In genomic region chr16:81650281-81650680, GRCh38 we compare ENCODE assay signal across 16 cellular contexts.
DNase-seq lines count a peak whose midpoint lies in the region; ATAC-seq and TF ChIP-seq lines count a peak whose summit lies in the region.
"Had no signal": no experiment of that assay in that cellular context is flagged by ENCODE, and none has a peak within 500 bp of the region (broad histone marks: within the 10 kb centered on the region; RNA-seq: fewer than 3 reads in every experiment).

No MANE protein-coding gene starts in this region.

- no peak overlapping the region for H3K4me3 ChIP-seq in CD8-positive, alpha-beta memory T cell (ENCODE audit: low read length)
- H3K4me3 ChIP-seq in mesodermal cell (ENCODE audit: extremely low read depth, insufficient read depth, low read length, poor library complexity, severe bottlenecking), result no peak overlapping the region
- no peak overlapping the region for H3K4me3 ChIP-seq in spleen

- peaks cover 21 to 30% (median 21%) of the 10 kb centered on the region in 3 donors for H3K4me1 Mint-ChIP-seq in CD8-positive, alpha-beta memory T cell
- H3K4me1 Mint-ChIP-seq in brain, result peaks cover 95% of the 10 kb centered on the region

- H3K27ac ChIP-seq in CD8-positive, alpha-beta memory T cell (ENCODE audit: low read depth, low read length), result peak overlapping the region; percentile 55
- H3K27ac ChIP-seq in mesodermal cell (ENCODE audit: low read depth, low read length, severe bottlenecking) (peak overlapping the region; percentile 83), spleen (peak overlapping the region in 6 of 8 donors; percentile 7 to 79 (median 74))

- TF ChIP-seq POLR2A in spleen (IDR thresholded peaks at IDR 0.05), result no peak

- peak overlapping the region in 6 of 8 donors; percentile 28 to 83 (median 51) for H3K27ac Mint-ChIP-seq in CD8-positive, alpha-beta memory T cell
- peak overlapping the region; percentile 73 to 97 (median 88) for H3K27ac Mint-ChIP-seq in brain

- H3K9me3 Mint-ChIP-seq in CD8-positive, alpha-beta memory T cell, result no peaks in the 10 kb centered on the region
- H3K9me3 Mint-ChIP-seq in brain, result peaks cover 0 to 2% (median 0%) of the 10 kb centered on the region in 5 experiments

- H3K36me3 Mint-ChIP-seq in CD8-positive, alpha-beta memory T cell, result peaks cover 0 to 40% (median 2%) of the 10 kb centered on the region in 3 donors
- H3K36me3 Mint-ChIP-seq in brain, result peaks cover 20% of the 10 kb centered on the region

- no peaks in the 10 kb centered on the region for H3K27me3 ChIP-seq in CD8-positive, alpha-beta memory T cell (ENCODE audit: insufficient read depth, low read length, poor library complexity, severe bottlenecking)
- no peaks in the 10 kb centered on the region for H3K27me3 ChIP-seq in spleen (replicated peaks in 1 of 7)
- H3K27me3 ChIP-seq: heart left ventricle had no signal

- no peaks in the 10 kb centered on the region for H3K27me3 Mint-ChIP-seq in CD8-positive, alpha-beta memory T cell
- peaks cover 3% of the 10 kb centered on the region for H3K27me3 Mint-ChIP-seq in brain

- H3K4me3 Mint-ChIP-seq in CD8-positive, alpha-beta memory T cell, result no peak overlapping the region
- peak overlapping the region in 1 of 5 experiments; percentile 3 for H3K4me3 Mint-ChIP-seq in brain

- no peak for ATAC-seq in HG02588 (IDR thresholded peaks at IDR 0.05; ENCODE audit: unreplicated experiment)
- ATAC-seq: activated CD4-positive, CD25-positive, alpha-beta regulatory T cell treated with anti-CD3 and anti-CD28 coated beads, Interleukin-2, amount 50 U/mL, for 24 hours had no signal

- H3K36me3 ChIP-seq in CD8-positive, alpha-beta memory T cell (ENCODE audit: insufficient read depth, low read length), result peaks cover 17% of the 10 kb centered on the region
- H3K36me3 ChIP-seq in mesodermal cell (ENCODE audit: control insufficient read depth, insufficient read depth, low read length) (peaks cover 32% of the 10 kb centered on the region), spleen (peaks cover 0 to 65% (median 25%) of the 10 kb centered on the region in 6 donors)

- CTCF ChIA-PET in CD8-positive, alpha-beta memory T cell (lab: Charles Lee), result no interaction called here

- TF ChIP-seq CTCF in brain (conservative IDR thresholded peaks at IDR 0.05), result no peak
- TF ChIP-seq CTCF in spleen (IDR thresholded peaks at IDR 0.05 in 8 of 11, conservative IDR thresholded peaks at IDR 0.05 in 3 of 11), result no peak

- H3K9me3 ChIP-seq in CD8-positive, alpha-beta memory T cell (ENCODE audit: low read length), result no peaks in the 10 kb centered on the region
- no peaks in the 10 kb centered on the region for H3K9me3 ChIP-seq in mesodermal cell (ENCODE audit: control insufficient read depth, low read length)
- H3K9me3 ChIP-seq in spleen, result no peaks in the 10 kb centered on the region
- H3K9me3 ChIP-seq: heart left ventricle had no signal

- no peak for DNase-seq in CD8-positive, alpha-beta memory T cell
- DNase-seq in spleen (no peak), KBM-7 (no peak), D341Med (ENCODE audit: low spot score) (no peak)
- DNase-seq: activated effector memory CD4-positive, alpha-beta T cell treated with Interleukin-2 at 50 U/mL for 16 hours; AML-193; amniotic stem cell; erythroblast; GOT3; NCI-H2081 treated with DMSO at 0.1 percent for 48 hours; stimulated activated CD4-positive, alpha-beta T cell treated with anti-CD3 and anti-CD28 coated beads, Interleukin-2, amount 100 ng/mL, for 24 hours had no signal

- POLR2A ChIA-PET in CD8-positive, alpha-beta memory T cell (lab: Charles Lee), result no interaction called here

- intact Hi-C loops in spleen (cut with DNase I; ENCODE audit: low total_unique reads), result no loop called here

- no peaks in the 10 kb centered on the region for H3K4me1 ChIP-seq in CD8-positive, alpha-beta memory T cell (ENCODE audit: insufficient read depth, low read length)
- peaks cover 41% of the 10 kb centered on the region for H3K4me1 ChIP-seq in mesodermal cell (ENCODE audit: control insufficient read depth, insufficient read depth, low read length, poor library complexity, severe bottlenecking)
- H3K4me1 ChIP-seq in spleen, result peaks cover 0 to 56% (median 19%) of the 10 kb centered on the region in 6 donors

- WGBS in mesodermal cell (ENCODE audit: insufficient coverage in 2 of 2), 2 experiments, result 91 to 97% methylated on average over 7 to 8 of the region's 8 CpGs
- WGBS in spleen, 5 donors, result 85 to 96% (median 93%) methylated on average over 8 of the region's 8 CpGs

- in situ Hi-C loops in KBM-7 (cut with MboI; ENCODE audit: low pct_unique_long_range_greater_than_20kb, low sequenced_read_pairs), result no loop called here
